Comparison of ENCODE assay signal across 8 cellular contexts in genomic region chr10:22682237-22683192, GRCh38. TPM values are rescaled to one million over a fixed set of nuclear protein-coding genes. Genes with fewer than 3 reads are reported as not detected.
DNase-seq lines count a peak whose midpoint lies in the region; ATAC-seq and TF ChIP-seq lines count a peak whose summit lies in the region.

No MANE protein-coding gene starts in this region.

- H3K36me3 Mint-ChIP-seq in activated T-helper 17 cell treated with anti-CD3 and anti-CD28 coated beads, Interleukin-2, amount 50 U/mL, for 72 hours (ENCODE audit: low read depth): peaks cover 35% of the 10 kb centered on the region

- TF ChIP-seq CTCF in uterus (IDR thresholded peaks at IDR 0.05): no peak

- H3K9me3 Mint-ChIP-seq in activated T-helper 17 cell treated with anti-CD3 and anti-CD28 coated beads, Interleukin-2, amount 50 U/mL, for 72 hours: no peaks in the 10 kb centered on the region

- no peak for TF ChIP-seq POLR2A in uterus (IDR thresholded peaks at IDR 0.05)

- DNase-seq in NK-92 treated with Interleukin-12 subunit alpha and Interleukin-12 subunit beta, amount 100 ng/mL, for 24 hours (lab: John Stamatoyannopoulos, UW): peak; percentile 36
- DNase-seq in NK-92 (lab: John Stamatoyannopoulos, UW; ENCODE audit: unreplicated experiment) (no peak), NAMALWA (ENCODE audit: low spot score) (peak; percentile 35), left lobe of liver (ENCODE audit: low spot score) (no peak), uterus (no peak), foreskin melanocyte (no peak), HuH-7 (ENCODE audit: low spot score) (no peak)

- intact Hi-C loops in uterus (cut with DNase I; ENCODE audit: low total_unique reads): no loop called here

- H3K27ac ChIP-seq in uterus: peak overlapping the region; percentile 27 to 46

- no peaks in the 10 kb centered on the region for H3K36me3 ChIP-seq in uterus

- no peak overlapping the region for H3K4me3 ChIP-seq in uterus

- H3K9me3 ChIP-seq in uterus: no peaks in the 10 kb centered on the region

- peak; percentile 54 for ATAC-seq in activated T-helper 17 cell treated with anti-CD3 and anti-CD28 coated beads, Interleukin-2, amount 50 U/mL, for 72 hours (replicated peaks)
- ATAC-seq in left lobe of liver: peak; percentile 45

- H3K4me1 Mint-ChIP-seq in activated T-helper 17 cell treated with anti-CD3 and anti-CD28 coated beads, Interleukin-2, amount 50 U/mL, for 72 hours: peaks cover 69% of the 10 kb centered on the region

- peaks cover 0 to 16% of the 10 kb centered on the region in 2 donors for H3K4me1 ChIP-seq in uterus

- peak overlapping the region; percentile 97 for H3K27ac Mint-ChIP-seq in activated T-helper 17 cell treated with anti-CD3 and anti-CD28 coated beads, Interleukin-2, amount 50 U/mL, for 72 hours

- no peaks in the 10 kb centered on the region for H3K27me3 Mint-ChIP-seq in activated T-helper 17 cell treated with anti-CD3 and anti-CD28 coated beads, Interleukin-2, amount 50 U/mL, for 72 hours

- peak overlapping the region; percentile 87 for H3K4me3 Mint-ChIP-seq in activated T-helper 17 cell treated with anti-CD3 and anti-CD28 coated beads, Interleukin-2, amount 50 U/mL, for 72 hours

- no peaks in the 10 kb centered on the region for H3K27me3 ChIP-seq in uterus

RNA-seq across cellular contexts. Expression of gene PIP4K2A, which starts 31.9 kb away (rescaled TPM):
- 100 to 1,000 TPM in 1 of 2 donors, 10 to 100 TPM in 1; 86.1 to 111 TPM for total RNA-seq in activated T-helper 17 cell treated with anti-CD3 and anti-CD28 coated beads, Interleukin-2, amount 50 U/mL, for 72 hours
- total RNA-seq in left lobe of liver (10.9 TPM), uterus (10 to 100 TPM; 17.4 to 42.4 (median 22.0) TPM)

Comparison
In these comparisons a context has a peak if more than half of its experiments do, and no peak if none do; other contexts are left out.
1. DNase-seq: peak in NK-92 treated with Interleukin-12 subunit alpha and Interleukin-12 subunit beta, amount 100 ng/mL, for 24 hours (single experiment) and NAMALWA (single experiment); none in NK-92 (single experiment), left lobe of liver (single experiment), uterus (0 of 2), foreskin melanocyte (single experiment) and HuH-7 (single experiment).